ENCODE assay signal across 8 cellular contexts in the genomic region with DNA sequence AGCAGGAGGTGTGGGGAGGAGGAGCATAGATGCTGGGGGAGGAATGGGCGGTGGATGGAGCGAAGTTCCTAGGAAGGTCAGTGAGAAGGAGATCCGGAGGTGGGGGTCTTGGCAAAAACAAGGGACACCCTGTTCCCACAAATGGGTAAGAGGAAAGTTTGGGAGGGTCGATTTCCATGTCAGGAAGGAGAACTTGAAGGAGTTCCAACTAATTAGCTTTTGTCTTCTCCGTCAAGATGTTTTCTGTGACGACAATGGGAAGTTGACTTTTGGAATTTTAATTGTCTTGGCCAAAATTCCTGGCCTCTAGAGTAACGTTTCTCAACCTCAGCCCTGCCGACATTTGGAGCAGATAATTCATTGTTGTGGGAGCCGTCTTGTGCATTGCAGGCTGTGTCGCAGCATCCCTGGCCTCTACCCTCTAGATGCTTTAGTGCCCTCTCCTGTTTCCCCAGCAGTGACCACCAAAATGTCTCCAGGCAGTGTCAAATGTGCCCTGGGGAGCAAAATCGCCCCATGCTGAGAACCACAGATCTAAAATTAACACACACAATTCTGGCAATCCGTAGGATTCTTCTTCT.
A peak's percentile ranks its signal among the peaks of the same experiment; 100 is the strongest.
DNase-seq lines count a peak whose midpoint lies in the region; ATAC-seq and TF ChIP-seq lines count a peak whose summit lies in the region.

No MANE protein-coding gene starts in this region.

- CTCF ChIA-PET in MCF 10A (lab: Yijun Ruan, JAX) = interaction anchor here (0.7 to 7.8 kb wide), 16 partner anchors 8 to 1887 kb away, joined by 3 to 91 read pairs (median 8); a partner anchor contains a TSS
- CTCF ChIA-PET in mammary epithelial cell (lab: Charles Lee; ENCODE audit: low non-redundant PET) = interaction anchor here (0.6 kb wide), 1 partner anchor 163 kb away, joined by 3 read pairs; no protein-coding TSS in a partner anchor

- H3K9me3 ChIP-seq in mammary epithelial cell (replicated peaks; ENCODE audit: insufficient read depth, low read length) = no peaks in the 10 kb centered on the region
- no peaks in the 10 kb centered on the region for H3K9me3 ChIP-seq in lower lobe of right lung
- no peaks in the 10 kb centered on the region for H3K9me3 ChIP-seq in upper lobe of right lung

- no peak overlapping the region for H3K4me2 ChIP-seq in mammary epithelial cell (ENCODE audit: insufficient read depth, low read depth, low read length)

- peaks cover 47% of the 10 kb centered on the region for H3K79me2 ChIP-seq in mammary epithelial cell (ENCODE audit: insufficient read depth, low read length)

- no peak overlapping the region for H2AFZ ChIP-seq in mammary epithelial cell (ENCODE audit: low read depth, low read length)

- H3K4me1 ChIP-seq in mammary epithelial cell (ENCODE audit: insufficient read depth, low read length) = peaks cover 24% of the 10 kb centered on the region
- H3K4me1 ChIP-seq in lower lobe of right lung = peaks cover 45% of the 10 kb centered on the region
- H3K4me1 ChIP-seq in upper lobe of right lung = peaks cover 17% of the 10 kb centered on the region

- H3K4me1 Mint-ChIP-seq in MCF 10A (ENCODE audit: insufficient read depth, unreplicated experiment) (peaks cover 24% of the 10 kb centered on the region), brain (peaks cover 47% of the 10 kb centered on the region), progenitor cell of endocrine pancreas (ENCODE audit: low read depth) (peaks cover 21% of the 10 kb centered on the region)

- in situ Hi-C loops in mammary epithelial cell (cut with MboI; ENCODE audit: low sequenced_read_pairs in 2 of 2) = no loop called here

- no peaks in the 10 kb centered on the region for H4K20me1 ChIP-seq in mammary epithelial cell (ENCODE audit: insufficient read depth, low read length)

- intact Hi-C loops in MCF 10A (cut with micrococcal nuclease) (no loop called here), mammary epithelial cell (cut with micrococcal nuclease) (loop anchor here (2.0 to 10.0 kb wide), 2 partner anchors 51 to 131 kb away; no protein-coding TSS in a partner anchor), lower lobe of right lung (cut with DNase I) (loop anchor here (10.0 kb wide), 1 partner anchor 89 kb away; no protein-coding TSS in a partner anchor), upper lobe of right lung (cut with DNase I) (no loop called here)

- peak in 1 of 2 donors; percentile 41 for ATAC-seq in lower lobe of right lung
- peak; percentile 21 for ATAC-seq in upper lobe of right lung
- no peak for ATAC-seq in GM21515 (IDR thresholded peaks at IDR 0.05; ENCODE audit: unreplicated experiment)

- dilution Hi-C loops in mammary epithelial cell (cut with HindIII; ENCODE audit: low sequenced_read_pairs) = no loop called here

- H3K36me3 Mint-ChIP-seq in MCF 10A (ENCODE audit: insufficient read depth, unreplicated experiment) (no peaks in the 10 kb centered on the region), brain (peaks cover 7% of the 10 kb centered on the region), progenitor cell of endocrine pancreas (ENCODE audit: insufficient read depth) (peaks cover 6% of the 10 kb centered on the region)

- H3K27ac Mint-ChIP-seq in MCF 10A (ENCODE audit: low read depth, unreplicated experiment) (no peak overlapping the region), brain (peak overlapping the region; percentile 1 to 90 (median 59)), progenitor cell of endocrine pancreas (no peak overlapping the region)

- DNase-seq in MCF 10A (ENCODE audit: unreplicated experiment) (peak; percentile 85), mammary epithelial cell (no peak), lower lobe of right lung (no peak), upper lobe of right lung (no peak), NCI-H2081 (lab: John Stamatoyannopoulos, UW) (no peak), progenitor cell of endocrine pancreas (ENCODE audit: low spot score, unreplicated experiment) (no peak)

- no peak overlapping the region for H3K4me3 Mint-ChIP-seq in MCF 10A (ENCODE audit: unreplicated experiment)
- peak overlapping the region in 2 of 5 experiments; percentile 7 to 17 for H3K4me3 Mint-ChIP-seq in brain
- H3K4me3 Mint-ChIP-seq in progenitor cell of endocrine pancreas (ENCODE audit: low read depth) = no peak overlapping the region

- H3K9me3 Mint-ChIP-seq in MCF 10A (ENCODE audit: unreplicated experiment) (no peaks in the 10 kb centered on the region), brain (peaks cover 6 to 11% (median 9%) of the 10 kb centered on the region in 5 experiments), progenitor cell of endocrine pancreas (ENCODE audit: low read depth) (peaks cover 6% of the 10 kb centered on the region)

- BruUV-seq in MCF 10A (replicated peaks; lab: Mats Ljungman, UMichigan) (no TSS peak), mammary epithelial cell (replicated peaks; lab: Mats Ljungman, UMichigan) (no TSS peak)

- H3K4me3 ChIP-seq in mammary epithelial cell (replicated peaks in 1 of 3; ENCODE audit: insufficient read depth in 1 of 3, low read depth in 2 of 3, low read length in 3 of 3) (no peak overlapping the region), lower lobe of right lung (no peak overlapping the region), upper lobe of right lung (no peak overlapping the region)

- POLR2A ChIA-PET in MCF 10A (lab: Yijun Ruan, JAX) = interaction anchor here (0.7 to 3.9 kb wide), 3 partner anchors 53 to 559 kb away, joined by 3 to 40 read pairs (median 10); a partner anchor contains a TSS

- WGBS in mammary epithelial cell (ENCODE audit: low coverage, missing lambda C conversion rate) = 55% methylated on average over 9 of the region's 12 CpGs

- no peaks in the 10 kb centered on the region for H3K36me3 ChIP-seq in mammary epithelial cell (ENCODE audit: insufficient read depth, low read length)
- H3K36me3 ChIP-seq in lower lobe of right lung = no peaks in the 10 kb centered on the region
- H3K36me3 ChIP-seq in upper lobe of right lung = no peaks in the 10 kb centered on the region

- TF ChIP-seq CTCF in MCF 10A (IDR thresholded peaks at IDR 0.05; ENCODE audit: unreplicated experiment) (no peak), mammary epithelial cell (conservative IDR thresholded peaks at IDR 0.05 in 1 of 2, IDR thresholded peaks at IDR 0.05 in 1 of 2; ENCODE audit: extremely low read depth in 1 of 2, insufficient read depth in 1 of 2, low read depth in 1 of 2, low read length in 2 of 2) (no peak), brain (conservative IDR thresholded peaks at IDR 0.05) (no peak), lower lobe of right lung (IDR thresholded peaks at IDR 0.05) (no peak), upper lobe of right lung (IDR thresholded peaks at IDR 0.05) (peak; percentile 4), progenitor cell of endocrine pancreas (IDR thresholded peaks at IDR 0.05; ENCODE audit: unreplicated experiment) (no peak)

- H3K27me3 ChIP-seq in mammary epithelial cell (ENCODE audit: insufficient read depth, low read length) = no peaks in the 10 kb centered on the region
- no peaks in the 10 kb centered on the region for H3K27me3 ChIP-seq in lower lobe of right lung (ENCODE audit: low read depth)
- H3K27me3 ChIP-seq in upper lobe of right lung = no peaks in the 10 kb centered on the region

- H3K27me3 Mint-ChIP-seq in MCF 10A (ENCODE audit: insufficient read depth, unreplicated experiment) (no peaks in the 10 kb centered on the region), brain (no peaks in the 10 kb centered on the region), progenitor cell of endocrine pancreas (no peaks in the 10 kb centered on the region)

- no peak overlapping the region for H3K9ac ChIP-seq in mammary epithelial cell (ENCODE audit: insufficient read depth, low read length)

- H3K27ac ChIP-seq in mammary epithelial cell (ENCODE audit: insufficient read depth, low read depth, low read length) = no peak overlapping the region
- peak overlapping the region; percentile 66 for H3K27ac ChIP-seq in lower lobe of right lung
- peak overlapping the region; percentile 32 for H3K27ac ChIP-seq in upper lobe of right lung

Comparison
In these comparisons a context has a peak if more than half of its experiments do, and no peak if none do; other contexts are left out.
1. intact Hi-C loops: an anchor here in mammary epithelial cell (2.0 to 10.0 kb wide) and lower lobe of right lung (10.0 kb wide); none called in MCF 10A and upper lobe of right lung.
2. H3K27ac Mint-ChIP-seq: peak in brain (5 of 5); none in MCF 10A (single experiment) and progenitor cell of endocrine pancreas (single experiment).